13 cellular contexts compared by ENCODE assay signal in genomic region chr7:87155788-87156187, GRCh38. TPM values are rescaled to one million over a fixed set of nuclear protein-coding genes. Genes with fewer than 3 reads are reported as not detected.
A peak's percentile ranks its signal among the peaks of the same experiment; 100 is the strongest.
DNase-seq lines count a peak whose midpoint lies in the region; ATAC-seq, FAIRE-seq and TF ChIP-seq lines count a peak whose summit lies in the region.
"Had no signal": no experiment of that assay in that cellular context is flagged by ENCODE, and none has a peak within 500 bp of the region (broad histone marks: within the 10 kb centered on the region; RNA-seq: fewer than 3 reads in every experiment).

No MANE protein-coding gene starts in this region.

- dilution Hi-C loops in keratinocyte (cut with MboI; ENCODE audit: extremely low pct_ligation_motif_present, low sequenced_read_pairs) = no loop called here

- H3K9me3 ChIP-seq in breast epithelium (no peaks in the 10 kb centered on the region), keratinocyte (ENCODE audit: control insufficient read depth, low read depth, low read length) (no peaks in the 10 kb centered on the region), tibial artery (no peaks in the 10 kb centered on the region)
- H3K9me3 ChIP-seq: esophagus squamous epithelium, SJSA1, spleen had no signal

- POLR2A ChIA-PET in MCF 10A (lab: Yijun Ruan, JAX) = interaction anchor here (1.0 to 8.5 kb wide), 4 partner anchors 64 to 162 kb away, joined by 3 to 154 read pairs (median 16); partner anchors contain the start of gene TMEM243

- H3K4me2 ChIP-seq in keratinocyte (ENCODE audit: control insufficient read depth, extremely low read depth, insufficient read depth, low read depth, low read length) = peak overlapping the region; percentile 25

- H3K4me3 ChIP-seq in breast epithelium (no peak overlapping the region), keratinocyte (ENCODE audit: control insufficient read depth in 2 of 3, extremely low read depth in 1 of 3, insufficient read depth in 2 of 3, low read depth in 1 of 3, low read length in 3 of 3) (no peak overlapping the region), tibial artery (peak overlapping the region in 1 of 2 donors; percentile 85)
- H3K4me3 ChIP-seq: lung, SJSA1 had no signal

- no peaks in the 10 kb centered on the region for H3K9me3 Mint-ChIP-seq in MCF 10A (ENCODE audit: unreplicated experiment)
- H3K9me3 Mint-ChIP-seq in activated T-helper 17 cell treated with anti-CD3 and anti-CD28 coated beads, Interleukin-2, amount 50 U/mL, for 72 hours = no peaks in the 10 kb centered on the region

- CTCF ChIA-PET in MCF 10A (lab: Yijun Ruan, JAX) = interaction anchor here (0.6 to 4.4 kb wide), 3 partner anchors 65 to 772 kb away, joined by 4 to 14 read pairs (median 4); partner anchors contain the start of gene TMEM243

- H3K4me1 ChIP-seq in breast epithelium (peaks cover 0 to 14% of the 10 kb centered on the region in 2 donors), keratinocyte (ENCODE audit: control insufficient read depth, extremely low read depth, insufficient read depth, low read length) (peaks cover 38% of the 10 kb centered on the region), tibial artery (peaks cover 0 to 79% (median 36%) of the 10 kb centered on the region in 4 donors)

- H3K9ac ChIP-seq in keratinocyte (ENCODE audit: control insufficient read depth, extremely low read depth, insufficient read depth, low read length) = no peak overlapping the region

- H3K36me3 ChIP-seq in breast epithelium (no peaks in the 10 kb centered on the region), keratinocyte (ENCODE audit: control insufficient read depth in 2 of 2, extremely low read depth in 1 of 2, insufficient read depth in 2 of 2, low read length in 2 of 2) (peaks cover 0 to 9% of the 10 kb centered on the region in 2 experiments), tibial artery (no peaks in the 10 kb centered on the region)
- H3K36me3 ChIP-seq: esophagus squamous epithelium had no signal

- TF ChIP-seq CTCF in MCF 10A (IDR thresholded peaks at IDR 0.05; ENCODE audit: unreplicated experiment) = no peak
- no peak for TF ChIP-seq CTCF in breast epithelium (IDR thresholded peaks at IDR 0.05)
- no peak for TF ChIP-seq CTCF in keratinocyte (optimal IDR thresholded peaks at IDR 0.05 in 1 of 3, IDR thresholded peaks at IDR 0.05 in 1 of 3, conservative IDR thresholded peaks at IDR 0.05 in 1 of 3; ENCODE audit: extremely low read depth in 1 of 3, insufficient read depth in 2 of 3, low read length in 3 of 3)
- TF ChIP-seq CTCF in tibial artery (IDR thresholded peaks at IDR 0.05) = no peak
- TF ChIP-seq CTCF in GM13977 (IDR thresholded peaks at IDR 0.05; ENCODE audit: extremely low read depth, insufficient read depth, missing control alignments) = no peak

- BruUV-seq in MCF 10A (replicated peaks; lab: Mats Ljungman, UMichigan) = no TSS peak

- peak overlapping the region; percentile 19 for H3K27ac Mint-ChIP-seq in MCF 10A (ENCODE audit: low read depth, unreplicated experiment)
- no peak overlapping the region for H3K27ac Mint-ChIP-seq in activated T-helper 17 cell treated with anti-CD3 and anti-CD28 coated beads, Interleukin-2, amount 50 U/mL, for 72 hours

- in situ Hi-C loops in GM13977 (cut with MboI; ENCODE audit: low pct_unique_long_range_greater_than_20kb, low sequenced_read_pairs, unreplicated experiment) = no loop called here

- H3K27ac ChIP-seq in breast epithelium (no peak overlapping the region), keratinocyte (ENCODE audit: control insufficient read depth, insufficient read depth, low read length) (no peak overlapping the region), tibial artery (peak overlapping the region; percentile 18 to 99)
- H3K27ac ChIP-seq: spleen had no signal

- H2AFZ ChIP-seq in keratinocyte (ENCODE audit: control insufficient read depth, low read length) = no peak overlapping the region

- peak overlapping the region; percentile 56 for H3K4me3 Mint-ChIP-seq in MCF 10A (ENCODE audit: unreplicated experiment)
- H3K4me3 Mint-ChIP-seq in activated T-helper 17 cell treated with anti-CD3 and anti-CD28 coated beads, Interleukin-2, amount 50 U/mL, for 72 hours = peak overlapping the region; percentile 52

- peaks cover 79% of the 10 kb centered on the region for H3K79me2 ChIP-seq in keratinocyte (ENCODE audit: control insufficient read depth, insufficient read depth, low read length)

- H4K20me1 ChIP-seq in keratinocyte (ENCODE audit: control insufficient read depth, extremely low read depth, insufficient read depth, low read length) = peaks cover 5% of the 10 kb centered on the region

- no peaks in the 10 kb centered on the region for H3K9me1 ChIP-seq in keratinocyte (ENCODE audit: control insufficient read depth, extremely low read depth, insufficient read depth, low read length)

- peaks cover 16% of the 10 kb centered on the region for H3K36me3 Mint-ChIP-seq in MCF 10A (ENCODE audit: insufficient read depth, unreplicated experiment)
- peaks cover 77% of the 10 kb centered on the region for H3K36me3 Mint-ChIP-seq in activated T-helper 17 cell treated with anti-CD3 and anti-CD28 coated beads, Interleukin-2, amount 50 U/mL, for 72 hours (ENCODE audit: low read depth)

- TF ChIP-seq POLR2A in breast epithelium (IDR thresholded peaks at IDR 0.05) = no peak

- no peaks in the 10 kb centered on the region for H3K27me3 Mint-ChIP-seq in MCF 10A (ENCODE audit: insufficient read depth, unreplicated experiment)
- no peaks in the 10 kb centered on the region for H3K27me3 Mint-ChIP-seq in activated T-helper 17 cell treated with anti-CD3 and anti-CD28 coated beads, Interleukin-2, amount 50 U/mL, for 72 hours

- intact Hi-C loops in MCF 10A (cut with micrococcal nuclease) = loop anchor here (10.0 kb wide), 1 partner anchor 189 kb away; the partner anchor contains the start of gene CROT
- intact Hi-C loops in breast epithelium (cut with DNase I; ENCODE audit: low total_unique reads) = no loop called here
- intact Hi-C loops in tibial artery (cut with DNase I; ENCODE audit: low total_unique reads) = no loop called here

- no peak for ATAC-seq in activated T-helper 17 cell treated with anti-CD3 and anti-CD28 coated beads, Interleukin-2, amount 50 U/mL, for 72 hours (replicated peaks)

- peaks cover 24% of the 10 kb centered on the region for H3K4me1 Mint-ChIP-seq in MCF 10A (ENCODE audit: insufficient read depth, unreplicated experiment)
- peaks cover 37% of the 10 kb centered on the region for H3K4me1 Mint-ChIP-seq in activated T-helper 17 cell treated with anti-CD3 and anti-CD28 coated beads, Interleukin-2, amount 50 U/mL, for 72 hours

- no peaks in the 10 kb centered on the region for H3K27me3 ChIP-seq in breast epithelium
- no peaks in the 10 kb centered on the region for H3K27me3 ChIP-seq in keratinocyte (ENCODE audit: control insufficient read depth, extremely low read depth, insufficient read depth, low read length)
- no peaks in the 10 kb centered on the region for H3K27me3 ChIP-seq in tibial artery
- H3K27me3 ChIP-seq: esophagus squamous epithelium, SJSA1, spleen had no signal

- DNase-seq in MCF 10A (ENCODE audit: unreplicated experiment) (no peak), breast epithelium (ENCODE audit: low spot score in 2 of 2) (no peak), keratinocyte (ENCODE audit: low read depth, low spot score) (no peak), tibial artery (no peak), NCI-H2029 (lab: John Stamatoyannopoulos, UW) (no peak), GM13977 (ENCODE audit: low spot score) (no peak), NCI-H2107 (lab: John Stamatoyannopoulos, UW) (no peak)
- DNase-seq: esophagus squamous epithelium, NCI-H2171 treated with DMSO at 0.1 percent for 48 hours, spleen had no signal

- no peak for FAIRE-seq in keratinocyte (lab: Jason Lieb, UNC)

RNA-seq across cellular contexts. Expression of gene DMTF1, which starts 3.5 kb away (rescaled TPM):
- total RNA-seq in MCF 10A (2022) = 72.8 and 79.7 TPM in 2 replicates
- total RNA-seq in breast epithelium = 100 to 1,000 TPM in 2 of 3 donors, 10 to 100 TPM in 1; 85.9 to 185 (median 118) TPM
- 100 to 1,000 TPM in 1 of 2 donors, 10 to 100 TPM in 1; 90.4 to 114 TPM for total RNA-seq in activated T-helper 17 cell treated with anti-CD3 and anti-CD28 coated beads, Interleukin-2, amount 50 U/mL, for 72 hours
- polyA plus RNA-seq in keratinocyte = 44.7 to 98.4 TPM (median 87.5 TPM) in 3 replicates
- 51.8 TPM for polyA plus RNA-seq in keratinocyte (2011; ENCODE audit: low read depth)
- polyA plus RNA-seq in keratinocyte (2011; cell fraction: cytosol; rRNA removed) = 13.8 and 30.7 TPM in 2 replicates
- polyA plus RNA-seq in keratinocyte (2011; cell fraction: nucleus; rRNA removed) = 194 and 267 TPM in 2 replicates
- polyA plus RNA-seq in keratinocyte (2012; ENCODE audit: low replicate concordance) = 18.8 and 24.4 TPM in 2 replicates
- 15.3 to 135 TPM (median 54.1 TPM) in 3 replicates for polyA minus RNA-seq in keratinocyte
- 8.2 TPM for polyA minus RNA-seq in keratinocyte (2011; cell fraction: cytosol; rRNA and poly(A)+ RNA removed)
- polyA minus RNA-seq in keratinocyte (2011; cell fraction: nucleus; rRNA and poly(A)+ RNA removed) = 81.5 and 130 TPM in 2 replicates

Comparison
In these comparisons a context has a peak if more than half of its experiments do, and no peak if none do; other contexts are left out.
1. H3K27ac ChIP-seq: peak in tibial artery (2 of 2); none in breast epithelium (0 of 2) and keratinocyte (single experiment).